ENCODE assay signal across 8 cellular contexts in the genomic region with DNA sequence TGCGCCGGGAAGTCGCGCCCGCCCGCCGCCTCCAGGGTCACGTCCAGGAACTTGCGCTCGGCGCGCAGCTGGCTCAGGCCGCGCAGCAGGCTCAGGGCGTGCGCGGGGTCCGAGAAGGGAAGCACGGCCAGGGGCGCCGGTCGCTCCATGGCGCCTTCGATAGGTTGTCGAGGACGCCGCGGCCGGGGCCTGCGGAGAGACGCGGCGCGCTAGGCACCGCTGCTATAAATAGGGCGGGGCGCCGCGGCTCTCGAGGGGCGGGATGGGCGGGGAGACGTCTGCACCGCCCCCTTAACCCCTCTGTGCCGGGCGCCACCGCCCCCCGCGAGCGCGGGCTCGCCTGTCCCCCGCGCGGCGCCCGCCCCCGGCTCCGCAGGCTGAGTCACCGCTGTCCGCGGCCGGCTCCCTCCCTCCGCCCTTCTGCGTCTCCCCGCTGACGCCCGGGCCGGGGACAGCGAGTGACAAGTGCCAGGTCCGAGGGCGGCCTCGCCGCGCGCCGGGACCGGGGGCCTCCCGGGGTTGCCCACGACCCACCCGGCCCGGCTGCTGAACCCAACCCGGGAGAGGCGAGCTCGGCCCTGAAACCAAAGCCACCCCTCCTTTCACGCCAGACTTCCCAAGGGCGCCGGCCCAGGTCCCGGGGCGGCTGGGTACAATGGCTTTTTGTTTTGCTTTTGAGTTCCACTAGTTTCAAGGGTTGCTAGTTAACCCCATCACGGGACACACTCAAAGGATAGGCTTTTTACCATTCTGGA. TPM values are rescaled to one million over a fixed set of nuclear protein-coding genes. Genes with fewer than 3 reads are reported as not detected.
A peak's percentile ranks its signal among the peaks of the same experiment; 100 is the strongest.
DNase-seq lines count a peak whose midpoint lies in the region; ATAC-seq and TF ChIP-seq lines count a peak whose summit lies in the region.

Gene KLHL21, minus strand, starts transcription at position 201 of the 755 bp plus-strand sequence. Its CDS starts 52 bp downstream, at position 149.

- H3K4me1 ChIP-seq in OCI-LY3 (ENCODE audit: low read length), result peaks cover 25% of the 10 kb centered on the region
- H3K4me1 ChIP-seq in mucosa of descending colon (ENCODE audit: low read depth), result peaks cover 17% of the 10 kb centered on the region

- intact Hi-C loops in mucosa of descending colon (cut with DNase I, micrococcal nuclease), result no loop called here

- peaks cover 8% of the 10 kb centered on the region for H3K36me3 ChIP-seq in OCI-LY3 (replicated peaks; ENCODE audit: low read depth, low read length)
- H3K36me3 ChIP-seq in mucosa of descending colon (ENCODE audit: low read depth), result no peaks in the 10 kb centered on the region

- no peaks in the 10 kb centered on the region for H3K9me3 ChIP-seq in OCI-LY3 (ENCODE audit: insufficient read depth, low read length)
- H3K9me3 ChIP-seq in mucosa of descending colon, result no peaks in the 10 kb centered on the region

- peaks cover 23% of the 10 kb centered on the region for H4K20me1 ChIP-seq in OCI-LY3 (ENCODE audit: insufficient read depth, low read length)

- H3K79me2 ChIP-seq in OCI-LY3 (ENCODE audit: low read length), result peaks cover 43% of the 10 kb centered on the region

- no peaks in the 10 kb centered on the region for H3K27me3 ChIP-seq in OCI-LY3 (ENCODE audit: low read depth, low read length)

- peak within 1 kb of the TSS; percentile 89 for H3K9ac ChIP-seq in OCI-LY3 (ENCODE audit: low read length)

- H2AFZ ChIP-seq in OCI-LY3 (ENCODE audit: low read depth, low read length), result peak within 1 kb of the TSS; percentile 91

- TF ChIP-seq CTCF in OCI-LY3 (IDR thresholded peaks at IDR 0.05; ENCODE audit: low read depth, low read length), result no peak
- no peak for TF ChIP-seq CTCF in epithelial cell of esophagus (IDR thresholded peaks at IDR 0.05; ENCODE audit: insufficient read depth, low read depth, low read length, missing control alignments)
- TF ChIP-seq CTCF in mucosa of descending colon (IDR thresholded peaks at IDR 0.05), result no peak

- ATAC-seq in GM19328 (IDR thresholded peaks at IDR 0.05; ENCODE audit: unreplicated experiment) (peak; percentile 47), HG03469 (IDR thresholded peaks at IDR 0.05; ENCODE audit: unreplicated experiment) (peak; percentile 30), mucosa of descending colon (peak; percentile 82)

- H3K4me2 ChIP-seq in OCI-LY3 (ENCODE audit: low read length), result peak within 1 kb of the TSS; percentile 99

- DNase-seq in CD1c-positive myeloid dendritic cell (ENCODE audit: extremely low spot score) (peak; percentile 95), activated T-cell treated with anti-CD3 and anti-CD28 coated beads for 24 hours (ENCODE audit: low read depth) (peak; percentile 80), epithelial cell of esophagus (ENCODE audit: low read depth) (peak; percentile 91), mucosa of descending colon (peak; percentile 84 to 92 (median 90))
- DNase-seq in stimulated activated CD8-positive, alpha-beta memory T cell treated with anti-CD3 and anti-CD28 coated beads, Interleukin-4, amount 100 ng/mL, for 24 hours (ENCODE audit: low read depth), result peak; percentile 83

- H3K4me3 ChIP-seq in OCI-LY3 (ENCODE audit: low read length), result peak within 1 kb of the TSS; percentile 90
- H3K4me3 ChIP-seq in epithelial cell of esophagus (ENCODE audit: low read length), result peak within 1 kb of the TSS; percentile 95
- peak within 1 kb of the TSS; percentile 80 for H3K4me3 ChIP-seq in mucosa of descending colon

- H3K27ac ChIP-seq in OCI-LY3 (ENCODE audit: low read length), result peak within 1 kb of the TSS; percentile 98

RNA-seq across cellular contexts. Expression of gene KLHL21, which starts in this region (rescaled TPM):
- total RNA-seq in mucosa of descending colon, result 10 to 100 TPM in 2 of 3 donors, 1 to 10 TPM in 1; 8.7 to 68.2 (median 10.7) TPM

Comparison
In these comparisons a context has a peak if more than half of its experiments do, and no peak if none do; other contexts are left out.
1. Peak in every context shown above with its lines: DNase-seq, ATAC-seq, H3K4me3 ChIP-seq and H3K27ac ChIP-seq.
2. ATAC-seq: peak in every context shown above with its lines; median percentile 82 in mucosa of descending colon; 47 in GM19328; 30 in HG03469.